12 cellular contexts compared by ENCODE assay signal in genomic region chr6:14441371-14441781, GRCh38.
DNase-seq lines count a peak whose midpoint lies in the region; ATAC-seq lines count a peak whose summit lies in the region.
"Had no signal": no experiment of that assay in that cellular context is flagged by ENCODE, and none has a peak within 500 bp of the region (broad histone marks: within the 10 kb centered on the region; RNA-seq: fewer than 3 reads in every experiment).

No MANE protein-coding gene starts in this region.

- no peak overlapping the region for H3K4me3 Mint-ChIP-seq in activated T-helper 1 cell treated with anti-CD3 and anti-CD28 coated beads, Interleukin-12 subunit alpha, Interleukin-12 subunit beta, Interleukin-2, Interleukin-4 antibody, amounts not matched to agents 30 ng/mL and 10 ng/mL and 1 ng/mL, durations not matched to agents 14 hours and 24 hours and 36 hours
- no peak overlapping the region for H3K4me3 Mint-ChIP-seq in activated CD4-positive, alpha-beta T cell treated with anti-CD3 and anti-CD28 coated beads, Interleukin-2, amount 10 ng/mL, durations not matched to agents 7 days and 5 days
- H3K4me3 Mint-ChIP-seq: activated CD4-positive, alpha-beta T cell treated with anti-CD3 and anti-CD28 coated beads, Interleukin-2, amount 10 ng/mL, durations not matched to agents 24 days and 14 days; activated naive CD8-positive, alpha-beta T cell treated with anti-CD3 and anti-CD28 coated beads, Interleukin-2, amount 50 U/mL, for 24 hours had no signal

- H3K36me3 Mint-ChIP-seq in activated T-helper 1 cell treated with anti-CD3 and anti-CD28 coated beads, Interleukin-12 subunit alpha, Interleukin-12 subunit beta, Interleukin-2, Interleukin-4 antibody, amounts not matched to agents 30 ng/mL and 10 ng/mL and 1 ng/mL, durations not matched to agents 14 hours and 24 hours and 36 hours (ENCODE audit: low read depth) = no peaks in the 10 kb centered on the region
- peaks cover 2% of the 10 kb centered on the region for H3K36me3 Mint-ChIP-seq in activated CD4-positive, alpha-beta T cell treated with anti-CD3 and anti-CD28 coated beads, Interleukin-2, amount 10 ng/mL, durations not matched to agents 7 days and 5 days (ENCODE audit: low read depth)

- ATAC-seq in sciatic nerve (peak; percentile 88), HG03095 (IDR thresholded peaks at IDR 0.05; ENCODE audit: unreplicated experiment) (no peak)
- ATAC-seq: activated naive CD8-positive, alpha-beta T cell treated with anti-CD3 and anti-CD28 coated beads, Interleukin-2, amount 50 U/mL, for 24 hours had no signal

- POLR2A ChIA-PET in activated CD4-positive, alpha-beta T cell treated with anti-CD3 and anti-CD28 coated beads, Interleukin-2, amount 10 ng/mL, durations not matched to agents 7 days and 5 days (lab: Charles Lee) = no interaction called here

- CTCF ChIA-PET in activated CD4-positive, alpha-beta T cell treated with anti-CD3 and anti-CD28 coated beads, Interleukin-2, amount 10 ng/mL, durations not matched to agents 7 days and 5 days (lab: Charles Lee) = no interaction called here

- peaks cover 2% of the 10 kb centered on the region for H3K27me3 Mint-ChIP-seq in activated T-helper 1 cell treated with anti-CD3 and anti-CD28 coated beads, Interleukin-12 subunit alpha, Interleukin-12 subunit beta, Interleukin-2, Interleukin-4 antibody, amounts not matched to agents 30 ng/mL and 10 ng/mL and 1 ng/mL, durations not matched to agents 14 hours and 24 hours and 36 hours (ENCODE audit: insufficient read depth)
- no peaks in the 10 kb centered on the region for H3K27me3 Mint-ChIP-seq in activated CD4-positive, alpha-beta T cell treated with anti-CD3 and anti-CD28 coated beads, Interleukin-2, amount 10 ng/mL, durations not matched to agents 7 days and 5 days
- H3K27me3 Mint-ChIP-seq: activated CD4-positive, alpha-beta T cell treated with anti-CD3 and anti-CD28 coated beads, Interleukin-2, amount 10 ng/mL, durations not matched to agents 24 days and 14 days; activated naive CD8-positive, alpha-beta T cell treated with anti-CD3 and anti-CD28 coated beads, Interleukin-2, amount 50 U/mL, for 24 hours; IgD-negative memory B cell had no signal

- no peaks in the 10 kb centered on the region for H3K9me3 Mint-ChIP-seq in activated T-helper 1 cell treated with anti-CD3 and anti-CD28 coated beads, Interleukin-12 subunit alpha, Interleukin-12 subunit beta, Interleukin-2, Interleukin-4 antibody, amounts not matched to agents 30 ng/mL and 10 ng/mL and 1 ng/mL, durations not matched to agents 14 hours and 24 hours and 36 hours
- H3K9me3 Mint-ChIP-seq in activated CD4-positive, alpha-beta T cell treated with anti-CD3 and anti-CD28 coated beads, Interleukin-2, amount 10 ng/mL, durations not matched to agents 7 days and 5 days = peaks cover 3% of the 10 kb centered on the region
- H3K9me3 Mint-ChIP-seq: activated CD4-positive, alpha-beta T cell treated with anti-CD3 and anti-CD28 coated beads, Interleukin-2, amount 10 ng/mL, durations not matched to agents 24 days and 14 days; activated naive CD8-positive, alpha-beta T cell treated with anti-CD3 and anti-CD28 coated beads, Interleukin-2, amount 50 U/mL, for 24 hours; IgD-negative memory B cell had no signal

- H3K4me1 Mint-ChIP-seq in activated T-helper 1 cell treated with anti-CD3 and anti-CD28 coated beads, Interleukin-12 subunit alpha, Interleukin-12 subunit beta, Interleukin-2, Interleukin-4 antibody, amounts not matched to agents 30 ng/mL and 10 ng/mL and 1 ng/mL, durations not matched to agents 14 hours and 24 hours and 36 hours (ENCODE audit: low read depth) = no peaks in the 10 kb centered on the region
- H3K4me1 Mint-ChIP-seq in activated CD4-positive, alpha-beta T cell treated with anti-CD3 and anti-CD28 coated beads, Interleukin-2, amount 10 ng/mL, durations not matched to agents 7 days and 5 days = peaks cover 7% of the 10 kb centered on the region

- intact Hi-C loops in sciatic nerve (cut with DNase I) = no loop called here
- intact Hi-C loops in activated T-helper 1 cell treated with anti-CD3 and anti-CD28 coated beads, Interleukin-12 subunit alpha, Interleukin-12 subunit beta, Interleukin-2, Interleukin-4 antibody, amounts not matched to agents 30 ng/mL and 10 ng/mL and 1 ng/mL, durations not matched to agents 14 hours and 24 hours and 36 hours (cut with micrococcal nuclease) = no loop called here

- no peak overlapping the region for H3K27ac Mint-ChIP-seq in activated T-helper 1 cell treated with anti-CD3 and anti-CD28 coated beads, Interleukin-12 subunit alpha, Interleukin-12 subunit beta, Interleukin-2, Interleukin-4 antibody, amounts not matched to agents 30 ng/mL and 10 ng/mL and 1 ng/mL, durations not matched to agents 14 hours and 24 hours and 36 hours
- H3K27ac Mint-ChIP-seq in activated CD4-positive, alpha-beta T cell treated with anti-CD3 and anti-CD28 coated beads, Interleukin-2, amount 10 ng/mL, durations not matched to agents 7 days and 5 days = no peak overlapping the region
- H3K27ac Mint-ChIP-seq: activated CD4-positive, alpha-beta T cell treated with anti-CD3 and anti-CD28 coated beads, Interleukin-2, amount 10 ng/mL, durations not matched to agents 24 days and 14 days; activated naive CD8-positive, alpha-beta T cell treated with anti-CD3 and anti-CD28 coated beads, Interleukin-2, amount 50 U/mL, for 24 hours; IgD-negative memory B cell had no signal

- DNase-seq in GM04504 (ENCODE audit: low read depth) (peak; percentile 75), NCI-H345 (lab: John Stamatoyannopoulos, UW) (peak; percentile 65), globus pallidus (ENCODE audit: low spot score) (peak; percentile 46), sciatic nerve (ENCODE audit: low spot score) (no peak), occipital lobe (lab: John Stamatoyannopoulos, UW) (no peak)
- DNase-seq in activated T-helper 1 cell treated with anti-CD3 and anti-CD28 coated beads, Interleukin-12 subunit alpha, Interleukin-12 subunit beta, Interleukin-2, Interleukin-4 antibody, amounts not matched to agents 30 ng/mL and 10 ng/mL and 1 ng/mL, durations not matched to agents 14 hours and 24 hours and 36 hours (ENCODE audit: low spot score) = no peak
- DNase-seq in activated CD4-positive, alpha-beta T cell treated with anti-CD3 and anti-CD28 coated beads, Interleukin-2, amount 10 ng/mL, durations not matched to agents 7 days and 5 days = no peak
- DNase-seq: activated CD4-positive, alpha-beta T cell treated with anti-CD3 and anti-CD28 coated beads, Interleukin-2, amount 10 ng/mL, durations not matched to agents 24 days and 14 days; activated naive CD8-positive, alpha-beta T cell treated with anti-CD3 and anti-CD28 coated beads, Interleukin-2, amount 50 U/mL, for 24 hours; DMS79 had no signal

Comparison
In these comparisons a context has a peak if more than half of its experiments do, and no peak if none do; other contexts are left out.
1. DNase-seq: peak in GM04504 (single experiment), NCI-H345 (single experiment) and globus pallidus (single experiment); none in sciatic nerve (single experiment), activated T-helper 1 cell treated with anti-CD3 and anti-CD28 coated beads, Interleukin-12 subunit alpha, Interleukin-12 subunit beta, Interleukin-2, Interleukin-4 antibody, amounts not matched to agents 30 ng/mL and 10 ng/mL and 1 ng/mL, durations not matched to agents 14 hours and 24 hours and 36 hours (single experiment), occipital lobe (single experiment) and activated CD4-positive, alpha-beta T cell treated with anti-CD3 and anti-CD28 coated beads, Interleukin-2, amount 10 ng/mL, durations not matched to agents 7 days and 5 days (single experiment).